Comparison of ENCODE assay signal across 21 cellular contexts in genomic region chr4:26354491-26354890, GRCh38.
"Had no signal": no experiment of that assay in that cellular context is flagged by ENCODE, and none has a peak within 500 bp of the region (broad histone marks: within the 10 kb centered on the region; RNA-seq: fewer than 3 reads in every experiment).

No MANE protein-coding gene starts in this region.

- DNase-seq: Kasumi-1, MM.1S, NCI-H1092 treated with DMSO at 0.1 percent for 48 hours, NCI-H1436, NCI-H187, NCI-H2029, NCI-H2081 treated with DMSO at 0.1 percent for 48 hours, NCI-H2171, NCI-H226, NCI-H446, NCI-H510A, NCI-H524 treated with DMSO at 0.1 percent for 48 hours, NCI-H69, Right ventricle myocardium superior, RPMI8226, SIG-M5 had no signal

- H3K27me3 Mint-ChIP-seq: IgD-negative memory B cell had no signal

- H3K4me1 ChIP-seq: SJSA1 had no signal

- H3K9me3 Mint-ChIP-seq: IgD-negative memory B cell had no signal

- ATAC-seq: K562 had no signal

- H3K9ac ChIP-seq: KMS-11 had no signal

- H3K4me2 ChIP-seq: KMS-11 had no signal

- H3K4me3 ChIP-seq: K562, SJSA1, SK-N-MC had no signal

- H3K27ac Mint-ChIP-seq: IgD-negative memory B cell had no signal

- H3K36me3 ChIP-seq: SJSA1 had no signal

- H3K4me3 Mint-ChIP-seq: IgD-negative memory B cell had no signal

- H3K27ac ChIP-seq: KMS-11, SJSA1, SK-N-MC had no signal

- H3K9me3 ChIP-seq: SJSA1 had no signal

- H3K27me3 ChIP-seq: SJSA1 had no signal
